22 cellular contexts compared by ENCODE assay signal in the genomic region with DNA sequence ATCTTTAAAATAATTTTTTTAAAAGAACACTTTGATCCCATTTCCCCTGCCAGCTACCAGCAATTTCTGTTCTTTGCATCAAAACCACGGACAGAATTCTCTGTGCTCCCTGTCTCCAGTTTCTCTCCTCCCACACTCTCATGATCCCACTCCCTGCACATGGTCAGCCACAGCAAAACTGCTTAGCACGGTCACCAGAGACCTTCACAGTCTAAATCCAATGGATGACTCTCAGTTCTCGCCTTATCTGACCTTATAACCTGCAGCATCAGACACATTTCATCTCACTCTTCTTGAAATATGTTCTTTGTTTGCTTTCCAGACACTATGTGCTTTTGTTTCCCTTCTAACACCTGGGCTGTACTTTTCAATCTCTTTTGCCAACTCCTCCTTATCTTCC.
"Had no signal": no experiment of that assay in that cellular context is flagged by ENCODE, and none has a peak within 500 bp of the region (broad histone marks: within the 10 kb centered on the region; RNA-seq: fewer than 3 reads in every experiment).

No MANE protein-coding gene starts in this region.

- H3K27me3 ChIP-seq: SJSA1 had no signal

- H3K4me1 ChIP-seq: SJSA1 had no signal

- H3K27ac ChIP-seq: HL-60, KMS-11, SJSA1, SK-N-MC had no signal

- H3K36me3 ChIP-seq: SJSA1 had no signal

- ATAC-seq: K562 had no signal

- H3K9me3 ChIP-seq: SJSA1 had no signal

- FAIRE-seq: HTR-8/SVneo, K562, RCC 7860 had no signal

- H3K4me3 ChIP-seq: K562, SJSA1, SK-N-MC had no signal

- DNase-seq: Kasumi-1, MM.1S, NCI-H1092 treated with DMSO at 0.1 percent for 48 hours, NCI-H1436, NCI-H1694, NCI-H187 treated with DMSO at 0.1 percent for 48 hours, NCI-H2029 treated with DMSO at 0.1 percent for 48 hours, NCI-H2227 treated with DMSO at 0.1 percent for 48 hours, NCI-H510A, NCI-H524 treated with DMSO at 0.1 percent for 48 hours, NCI-H69, NCI-H774, Right ventricle myocardium superior, RPMI8226, SIG-M5 had no signal
